ENCODE assay signal across 27 cellular contexts in the genomic region with DNA sequence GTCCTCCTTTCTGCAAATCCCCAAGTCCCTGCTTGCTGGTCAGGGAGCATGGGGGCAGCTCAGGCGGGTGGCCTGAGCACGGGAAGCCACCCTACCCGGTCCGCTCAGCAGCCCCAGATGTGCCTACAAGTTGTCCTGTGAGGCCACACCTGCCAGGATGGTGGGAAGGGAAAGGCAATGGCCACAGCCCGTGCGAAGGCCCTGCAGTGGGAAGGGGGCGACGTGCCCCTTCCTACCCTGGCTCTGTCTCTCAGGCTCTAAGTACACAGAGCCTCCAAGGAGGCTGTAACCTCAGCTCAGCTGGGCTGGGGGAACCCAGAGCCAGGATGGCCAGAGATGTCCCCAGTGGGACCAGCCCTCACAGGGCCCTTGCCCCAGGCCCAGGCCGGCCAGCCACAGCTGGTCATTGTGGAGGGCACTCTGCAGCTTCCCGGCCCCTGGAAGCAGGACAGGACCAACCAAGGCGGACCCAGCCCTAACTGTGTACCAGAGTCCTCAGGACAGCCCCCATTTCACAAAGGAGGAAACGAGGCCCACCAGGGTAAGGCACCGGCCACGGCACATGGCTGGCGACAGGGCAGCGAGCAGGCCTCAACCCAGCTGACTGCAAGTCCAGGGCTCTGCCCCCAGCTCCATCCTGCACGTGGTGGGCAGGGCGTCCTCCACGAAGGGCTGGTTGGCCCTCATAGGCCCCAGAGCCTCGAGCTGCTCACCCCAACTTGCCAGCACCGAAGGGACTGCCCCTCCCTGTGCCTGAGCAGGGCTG.
"Had no signal": no experiment of that assay in that cellular context is flagged by ENCODE, and none has a peak within 500 bp of the region (broad histone marks: within the 10 kb centered on the region; RNA-seq: fewer than 3 reads in every experiment).

No MANE protein-coding gene starts in this region.

- FAIRE-seq: islet of Langerhans, pancreas, urothelium cell line had no signal

- H3K9me3 ChIP-seq: left ventricle myocardium inferior, pancreas, prostate gland, stomach, thoracic aorta, tibial artery, upper lobe of right lung had no signal

- H3K27me3 ChIP-seq: neural progenitor cell, pancreas, upper lobe of right lung had no signal

- H2AFZ ChIP-seq: neural progenitor cell had no signal

- H3K4me1 ChIP-seq: pancreas, prostate gland, tibial artery, upper lobe of right lung had no signal

- H3K4me3 Mint-ChIP-seq: immature natural killer cell; mesothelial cell of epicardium; naive B cell; natural killer cell; nephron progenitor cell; neural progenitor cell; stimulated activated naive B cell treated with anti-CD40 and anti-IgM and Interleukin-4, amounts not matched to agents 10 μg/mL and 1 μg/mL and 100 μg/mL, for 72 hours had no signal

- H3K4me1 Mint-ChIP-seq: immature natural killer cell; naive B cell; natural killer cell; stimulated activated naive B cell treated with anti-CD40 and anti-IgM and Interleukin-4, amounts not matched to agents 10 μg/mL and 1 μg/mL and 100 μg/mL, for 72 hours had no signal

- H3K4me3 ChIP-seq: left ventricle myocardium inferior, lung, neural progenitor cell, pancreas, prostate gland, skin epidermis, stomach, thoracic aorta, tibial artery, upper lobe of right lung had no signal

- H3K27ac ChIP-seq: left ventricle myocardium inferior, neural progenitor cell, pancreas, prostate gland, skin epidermis, stomach, thoracic aorta, tibial artery, upper lobe of right lung had no signal

- H3K9ac ChIP-seq: neural progenitor cell had no signal

- H3K27ac Mint-ChIP-seq: immature natural killer cell; mesothelial cell of epicardium; natural killer cell; nephron progenitor cell; stimulated activated naive B cell treated with anti-CD40 and anti-IgM and Interleukin-4, amounts not matched to agents 10 μg/mL and 1 μg/mL and 100 μg/mL, for 72 hours had no signal

- H3K9me3 Mint-ChIP-seq: immature natural killer cell, mesothelial cell of epicardium, natural killer cell, nephron progenitor cell, neural progenitor cell had no signal

- DNase-seq: hypothalamus; immature natural killer cell; left ventricle myocardium inferior; mesendoderm; naive B cell; natural killer cell; nephron progenitor cell; pancreas; stimulated activated CD4-positive, alpha-beta T cell treated with anti-CD3 and anti-CD28 coated beads, Interleukin-12 subunit alpha, Interleukin-12 subunit beta, amount 100 ng/mL, for 4 hours; stimulated activated CD4-positive, alpha-beta T cell treated with anti-CD3 and anti-CD28 coated beads, Interleukin-15, amount 100 ng/mL, for 24 hours; stimulated activated CD4-positive, alpha-beta T cell treated with anti-CD3 and anti-CD28 coated beads, Interleukin-2, amount 100 ng/mL, for 24 hours; stimulated activated CD4-positive, alpha-beta T cell treated with anti-CD3 and anti-CD28 coated beads, Interleukin-4, amount 100 ng/mL, for 1 hour; stimulated activated naive B cell treated with anti-CD40 and anti-IgM and Interleukin-4, amounts not matched to agents 10 μg/mL and 1 μg/mL and 100 μg/mL, for 72 hours; stimulated activated naive CD8-positive, alpha-beta T cell treated with anti-CD3 and anti-CD28 coated beads, Interleukin-15, Interleukin-2, amounts not matched to agents 100 U/mL and 50 U/mL, for 24 hours; stomach; tibial artery; trophoblast cell; upper lobe of right lung had no signal

- H3K27me3 Mint-ChIP-seq: naive B cell had no signal

- H3K36me3 ChIP-seq: left ventricle myocardium inferior, neural progenitor cell, pancreas, prostate gland, stomach, thoracic aorta, tibial artery, upper lobe of right lung had no signal

- ATAC-seq: natural killer cell; pancreas; right cardiac atrium; stimulated activated naive B cell treated with anti-CD40 and anti-IgM and Interleukin-4, amounts not matched to agents 10 μg/mL and 1 μg/mL and 100 μg/mL, for 72 hours; stimulated activated naive CD8-positive, alpha-beta T cell treated with anti-CD3 and anti-CD28 coated beads, Interleukin-15, Interleukin-2, amounts not matched to agents 100 U/mL and 50 U/mL, for 24 hours; upper lobe of right lung had no signal

- H3K36me3 Mint-ChIP-seq: immature natural killer cell; mesothelial cell of epicardium; naive B cell; natural killer cell; neural progenitor cell; stimulated activated naive B cell treated with anti-CD40 and anti-IgM and Interleukin-4, amounts not matched to agents 10 μg/mL and 1 μg/mL and 100 μg/mL, for 72 hours had no signal
